13 cellular contexts compared by ENCODE assay signal in the genomic region with DNA sequence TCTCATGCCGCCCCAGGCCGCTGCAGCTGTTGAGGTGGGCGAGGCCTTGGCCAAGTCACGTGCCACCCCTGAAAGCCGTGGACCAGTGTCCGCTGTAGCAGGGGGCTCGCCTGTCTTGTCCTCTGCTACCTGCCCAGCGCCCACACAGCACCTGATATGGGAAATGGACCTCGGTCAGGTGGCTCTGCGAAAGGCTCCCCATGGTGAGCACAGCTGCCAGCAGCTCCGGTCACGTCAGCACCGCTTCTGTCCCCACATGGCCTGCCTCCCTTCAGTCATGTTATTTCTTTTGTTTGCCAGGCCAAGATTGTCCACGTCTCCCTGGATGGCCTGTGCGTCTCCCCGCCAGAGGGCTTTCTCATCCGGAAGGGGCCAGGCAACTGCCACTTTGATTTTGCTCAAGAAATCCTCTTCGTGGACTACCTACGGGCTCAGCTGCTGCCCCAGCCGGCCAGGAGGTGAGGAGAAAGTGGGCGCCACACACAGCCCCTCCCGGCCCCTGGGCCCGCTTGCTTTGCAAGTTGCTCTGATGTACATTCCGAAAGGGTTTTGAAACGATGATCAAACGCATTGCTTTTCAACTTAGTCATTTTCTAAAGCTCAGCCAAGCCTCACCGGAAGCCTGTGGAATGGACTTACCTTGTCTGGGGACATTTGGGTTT.
DNase-seq lines count a peak whose midpoint lies in the region; ATAC-seq and TF ChIP-seq lines count a peak whose summit lies in the region.
"Had no signal": no experiment of that assay in that cellular context is flagged by ENCODE, and none has a peak within 500 bp of the region (broad histone marks: within the 10 kb centered on the region; RNA-seq: fewer than 3 reads in every experiment).

No MANE protein-coding gene starts in this region.

- peaks cover 39% of the 10 kb centered on the region for H3K36me3 Mint-ChIP-seq in nephron (ENCODE audit: low read depth)

- no peak overlapping the region for H3K4me3 ChIP-seq in cardiac fibroblast (replicated peaks in 1 of 2; ENCODE audit: low read depth in 2 of 2, low read length in 2 of 2)
- H3K4me3 ChIP-seq: colonic mucosa, psoas muscle had no signal

- ATAC-seq in GM21576 (IDR thresholded peaks at IDR 0.05; ENCODE audit: unreplicated experiment) (no peak), left lobe of liver (no peak), HG02870 (IDR thresholded peaks at IDR 0.05; ENCODE audit: unreplicated experiment) (no peak)
- ATAC-seq: activated T-cell treated with anti-CD3 and anti-CD28 coated beads, Interleukin-2, amount 50 U/mL, for 4 hours had no signal

- H3K4me3 Mint-ChIP-seq in nephron, result no peak overlapping the region
- H3K4me3 Mint-ChIP-seq: activated T-cell treated with anti-CD3 and anti-CD28 coated beads, Interleukin-2, amount 50 U/mL, for 4 hours had no signal

- H3K9me3 Mint-ChIP-seq in nephron, result peaks cover 4% of the 10 kb centered on the region
- H3K9me3 Mint-ChIP-seq: activated T-cell treated with anti-CD3 and anti-CD28 coated beads, Interleukin-2, amount 50 U/mL, for 4 hours had no signal

- H3K27ac Mint-ChIP-seq in nephron, result peak overlapping the region; percentile 81 to 94 (median 88)

- peaks cover 19% of the 10 kb centered on the region for H3K4me1 Mint-ChIP-seq in nephron

- DNase-seq in AG20443 (ENCODE audit: low spot score) (peak; percentile 53), M059J (ENCODE audit: low read depth) (peak; percentile 97), cardiac fibroblast (ENCODE audit: low read depth in 2 of 2) (peak; percentile 33 to 80), OCI-M1 (lab: John Stamatoyannopoulos, UW) (no peak), left lobe of liver (ENCODE audit: low spot score) (no peak)
- DNase-seq: activated T-cell treated with anti-CD3 and anti-CD28 coated beads, Interleukin-2, amount 50 U/mL, for 4 hours; colonic mucosa; foreskin fibroblast; NCI-H1092 treated with DMSO at 0.1 percent for 48 hours had no signal

- H3K27me3 Mint-ChIP-seq in nephron (ENCODE audit: low read depth), result peaks cover 5% of the 10 kb centered on the region

- no peak for TF ChIP-seq CTCF in cardiac fibroblast (IDR thresholded peaks at IDR 0.05; ENCODE audit: low read depth, low read length)
- no peak for TF ChIP-seq CTCF in nephron (IDR thresholded peaks at IDR 0.05; ENCODE audit: unreplicated experiment in 3 of 3)

Comparison
In these comparisons a context has a peak if more than half of its experiments do, and no peak if none do; other contexts are left out.
1. DNase-seq: peak in AG20443 (single experiment), M059J (single experiment) and cardiac fibroblast (2 of 2); none in OCI-M1 (single experiment) and left lobe of liver (single experiment).